Comparison of ENCODE assay signal across 25 cellular contexts in genomic region chr7:24054231-24054630, GRCh38.
"Had no signal": no experiment of that assay in that cellular context is flagged by ENCODE, and none has a peak within 500 bp of the region (broad histone marks: within the 10 kb centered on the region; RNA-seq: fewer than 3 reads in every experiment).

No MANE protein-coding gene starts in this region.

- H3K4me1 ChIP-seq: adrenal gland, colonic mucosa had no signal

- H3K27me3 ChIP-seq: adrenal gland, colonic mucosa had no signal

- DNase-seq: activated CD4-positive, alpha-beta memory T cell treated with anti-CD3 and anti-CD28 coated beads for 36 hours; activated CD4-positive, alpha-beta T cell treated with anti-CD3 and anti-CD28 coated beads, Interleukin-2, amount 10 ng/mL, durations not matched to agents 7 days and 5 days; activated CD4-positive, CD25-positive, alpha-beta regulatory T cell; activated CD8-positive, alpha-beta memory T cell treated with anti-CD3 and anti-CD28 coated beads for 24 hours; activated gamma-delta T cell treated with Interleukin-2 at 50 U/mL for 16 hours; activated naive CD4-positive, alpha-beta T cell treated with anti-CD3 and anti-CD28 coated beads, Interleukin-2, amount 10 ng/mL, durations not matched to agents 7 days and 5 days; activated naive CD8-positive, alpha-beta T cell treated with anti-CD3 and anti-CD28 coated beads, Interleukin-2, amount 10 ng/mL, durations not matched to agents 7 days and 5 days; activated T-cell treated with anti-CD3 and anti-CD28 coated beads for 4 hours; activated T-cell treated with anti-CD3 and anti-CD28 coated beads, Interleukin-2, amount 50 U/mL, for 48 hours; adrenal gland; anterior cingulate cortex; caudate nucleus; colonic mucosa; KG1; NCI-H1048; NCI-H1417 treated with DMSO at 0.1 percent for 48 hours; NCI-H1930; NCI-H2107; NCI-H446; NCI-H524 treated with DMSO at 0.1 percent for 48 hours; NCI-H82; SIG-M5; T-helper 1 cell had no signal

- H3K27ac ChIP-seq: adrenal gland, colonic mucosa, SK-N-MC, VCaP had no signal
